ENCODE assay signal across 1 cellular context in the genomic region with DNA sequence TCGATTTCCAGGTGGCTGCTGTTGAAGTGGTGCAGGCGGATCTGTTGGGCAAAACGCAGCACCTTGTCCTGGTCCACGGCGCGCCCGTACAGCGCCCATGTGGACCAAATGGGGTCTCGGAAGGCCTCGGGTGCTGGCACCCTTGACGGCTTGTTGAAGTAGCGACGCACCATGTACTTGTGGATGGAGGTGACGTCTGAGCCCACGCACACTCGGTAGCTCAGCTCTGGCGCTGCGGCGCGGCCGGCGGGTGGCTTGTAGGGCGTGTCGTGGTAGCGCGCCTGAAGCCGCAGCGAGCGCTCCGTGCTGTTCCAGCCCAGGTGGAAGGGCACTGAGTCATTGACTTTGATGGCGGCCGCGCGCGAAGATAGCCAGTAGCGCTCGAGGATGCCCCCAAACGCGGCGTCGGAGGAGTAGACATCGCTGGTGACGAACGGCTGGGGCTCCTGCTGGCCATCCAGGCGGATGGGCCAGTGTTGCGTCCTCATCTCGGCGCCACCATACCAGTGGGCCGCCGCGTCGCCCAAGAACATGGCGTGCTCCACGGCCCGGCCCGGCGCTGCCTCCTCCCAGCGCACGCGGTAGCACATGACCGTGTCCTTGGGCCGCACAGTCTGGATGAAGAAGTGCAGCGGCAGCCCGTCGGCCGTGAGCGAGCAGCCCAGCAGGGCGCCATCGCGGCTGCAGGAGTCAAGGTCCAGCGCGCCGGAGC.
TF ChIP-seq lines count a peak whose summit lies in the region.

No MANE protein-coding gene starts in this region.

TF ChIP-seq in HepG2, 621 proteins besides CTCF, POLR2A, EP300 and RAD21:
- TF ChIP-seq MXD1 (CRISPR knock-in tag; IDR thresholded peaks at IDR 0.05) (no peak), ZC3H13 (CRISPR knock-in tag; IDR thresholded peaks at IDR 0.05) (0 out of 2 replicates have a peak, but pooled peaks have one; percentile 7), MTA3 (CRISPR knock-in tag; IDR thresholded peaks at IDR 0.05) (no peak), HOXA3 (CRISPR knock-in tag; IDR thresholded peaks at IDR 0.05) (peak; percentile 54; the same call in 1 of the 2 replicates), AGO2 (optimal IDR thresholded peaks at IDR 0.05; ENCODE audit: low read depth, low read length) (peak; percentile 29), PRPF4 (IDR thresholded peaks at IDR 0.05; ENCODE audit: low read depth, low read length, poor library complexity, severe bottlenecking) (no peak), ZNF558 (CRISPR knock-in tag; IDR thresholded peaks at IDR 0.05; ENCODE audit: borderline replicate concordance) (no peak), RXRA (CRISPR knock-in tag; IDR thresholded peaks at IDR 0.05) (peak; percentile 0; the same call in 1 of the 2 replicates), RBFOX2 (IDR thresholded peaks at IDR 0.05; ENCODE audit: low read depth, low read length) (peak; percentile 22; the same call in 1 of the 2 replicates)
- TF ChIP-seq, protein P1, sequence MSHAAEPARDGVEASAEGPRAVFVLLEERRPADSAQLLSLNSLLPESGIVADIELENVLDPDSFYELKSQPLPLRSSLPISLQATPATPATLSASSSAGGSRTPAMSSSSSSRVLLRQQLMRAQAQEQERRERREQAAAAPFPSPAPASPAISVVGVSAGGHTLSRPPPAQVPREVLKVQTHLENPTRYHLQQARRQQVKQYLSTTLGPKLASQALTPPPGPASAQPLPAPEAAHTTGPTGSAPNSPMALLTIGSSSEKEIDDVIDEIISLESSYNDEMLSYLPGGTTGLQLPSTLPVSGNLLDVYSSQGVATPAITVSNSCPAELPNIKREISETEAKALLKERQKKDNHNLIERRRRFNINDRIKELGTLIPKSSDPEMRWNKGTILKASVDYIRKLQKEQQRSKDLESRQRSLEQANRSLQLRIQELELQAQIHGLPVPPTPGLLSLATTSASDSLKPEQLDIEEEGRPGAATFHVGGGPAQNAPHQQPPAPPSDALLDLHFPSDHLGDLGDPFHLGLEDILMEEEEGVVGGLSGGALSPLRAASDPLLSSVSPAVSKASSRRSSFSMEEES (CRISPR knock-in tag; IDR thresholded peaks at IDR 0.05) = no peak
